In the genomic region with DNA sequence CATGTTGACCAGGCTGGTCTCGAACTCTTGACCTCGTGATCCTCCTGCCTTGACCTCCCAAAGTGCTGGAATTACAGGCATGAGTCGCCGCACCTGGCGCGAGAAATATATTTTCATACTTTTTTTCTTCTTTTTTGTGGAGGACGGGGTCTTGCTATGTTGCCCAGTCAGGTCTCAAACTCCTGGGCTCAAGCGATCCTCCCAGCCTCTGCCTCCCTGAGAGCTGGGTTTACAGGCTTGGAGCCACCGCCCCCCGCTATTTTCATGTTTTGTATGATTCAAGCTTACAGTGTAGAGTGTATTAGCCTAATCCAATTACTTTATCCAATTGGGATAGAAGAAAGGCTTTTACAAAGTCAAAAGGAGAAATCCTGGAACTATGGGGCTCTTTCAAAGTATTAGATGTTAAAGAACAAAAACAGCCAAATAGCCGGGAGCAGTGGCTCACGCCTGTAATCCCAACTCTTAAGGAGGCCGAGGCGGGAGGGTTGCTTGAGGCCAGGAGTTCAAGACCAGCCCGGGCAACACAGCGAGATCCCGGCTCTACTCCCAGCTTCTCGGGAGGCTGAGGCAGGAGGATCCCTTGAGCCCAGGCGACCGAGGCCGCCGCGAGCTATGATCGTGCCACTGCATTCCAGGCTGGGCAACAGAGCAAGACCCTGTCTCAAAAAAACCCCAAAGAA, we compare ENCODE assay signal across 1 cellular context.
TF ChIP-seq lines count a peak whose summit lies in the region.

No MANE protein-coding gene starts in this region.

TF ChIP-seq in K562, 482 proteins besides CTCF, POLR2A, EP300 and RAD21:
- TF ChIP-seq, protein P1, sequence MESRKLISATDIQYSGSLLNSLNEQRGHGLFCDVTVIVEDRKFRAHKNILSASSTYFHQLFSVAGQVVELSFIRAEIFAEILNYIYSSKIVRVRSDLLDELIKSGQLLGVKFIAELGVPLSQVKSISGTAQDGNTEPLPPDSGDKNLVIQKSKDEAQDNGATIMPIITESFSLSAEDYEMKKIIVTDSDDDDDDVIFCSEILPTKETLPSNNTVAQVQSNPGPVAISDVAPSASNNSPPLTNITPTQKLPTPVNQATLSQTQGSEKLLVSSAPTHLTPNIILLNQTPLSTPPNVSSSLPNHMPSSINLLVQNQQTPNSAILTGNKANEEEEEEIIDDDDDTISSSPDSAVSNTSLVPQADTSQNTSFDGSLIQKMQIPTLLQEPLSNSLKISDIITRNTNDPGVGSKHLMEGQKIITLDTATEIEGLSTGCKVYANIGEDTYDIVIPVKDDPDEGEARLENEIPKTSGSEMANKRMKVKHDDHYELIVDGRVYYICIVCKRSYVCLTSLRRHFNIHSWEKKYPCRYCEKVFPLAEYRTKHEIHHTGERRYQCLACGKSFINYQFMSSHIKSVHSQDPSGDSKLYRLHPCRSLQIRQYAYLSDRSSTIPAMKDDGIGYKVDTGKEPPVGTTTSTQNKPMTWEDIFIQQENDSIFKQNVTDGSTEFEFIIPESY (CRISPR knock-in tag; IDR thresholded peaks at IDR 0.05) = peak; percentile 58; the same call in 1 of the 2 replicates
- TF ChIP-seq BCOR (IDR thresholded peaks at IDR 0.05) = peak; percentile 66; the same call in 1 of the 2 replicates
- peak; percentile 21 for TF ChIP-seq POLR2B (IDR thresholded peaks at IDR 0.05; ENCODE audit: low read depth, partially characterized antibody)
- TF ChIP-seq RBM25 (IDR thresholded peaks at IDR 0.05; ENCODE audit: low read depth, low read length, severe bottlenecking) = peak; percentile 33
- no peak for TF ChIP-seq ZNF507 (tag; conservative IDR thresholded peaks at IDR 0.05)
- no peak for TF ChIP-seq ATF6 (CRISPR knock-in tag; IDR thresholded peaks at IDR 0.05)
- TF ChIP-seq HLTF (IDR thresholded peaks at IDR 0.05) = no peak
- no peak for TF ChIP-seq BDP1 (IDR thresholded peaks at IDR 0.05; ENCODE audit: insufficient read depth, insufficient read length)
- TF ChIP-seq TEAD1 (CRISPR knock-in tag; IDR thresholded peaks at IDR 0.05) = no peak
- TF ChIP-seq HEY1 (CRISPR knock-in tag; IDR thresholded peaks at IDR 0.05; ENCODE audit: borderline replicate concordance) = no peak
- TF ChIP-seq ADNP (tag; IDR thresholded peaks at IDR 0.05) = 0 out of 2 replicates have a peak, but pooled peaks have one; percentile 15
- 0 out of 2 replicates have a peak, but pooled peaks have one; percentile 14 for TF ChIP-seq ZNF431 (CRISPR knock-in tag; IDR thresholded peaks at IDR 0.05)
- peak; percentile 92 for TF ChIP-seq ZNF121 (CRISPR knock-in tag; conservative IDR thresholded peaks at IDR 0.05)
- TF ChIP-seq, protein P2, sequence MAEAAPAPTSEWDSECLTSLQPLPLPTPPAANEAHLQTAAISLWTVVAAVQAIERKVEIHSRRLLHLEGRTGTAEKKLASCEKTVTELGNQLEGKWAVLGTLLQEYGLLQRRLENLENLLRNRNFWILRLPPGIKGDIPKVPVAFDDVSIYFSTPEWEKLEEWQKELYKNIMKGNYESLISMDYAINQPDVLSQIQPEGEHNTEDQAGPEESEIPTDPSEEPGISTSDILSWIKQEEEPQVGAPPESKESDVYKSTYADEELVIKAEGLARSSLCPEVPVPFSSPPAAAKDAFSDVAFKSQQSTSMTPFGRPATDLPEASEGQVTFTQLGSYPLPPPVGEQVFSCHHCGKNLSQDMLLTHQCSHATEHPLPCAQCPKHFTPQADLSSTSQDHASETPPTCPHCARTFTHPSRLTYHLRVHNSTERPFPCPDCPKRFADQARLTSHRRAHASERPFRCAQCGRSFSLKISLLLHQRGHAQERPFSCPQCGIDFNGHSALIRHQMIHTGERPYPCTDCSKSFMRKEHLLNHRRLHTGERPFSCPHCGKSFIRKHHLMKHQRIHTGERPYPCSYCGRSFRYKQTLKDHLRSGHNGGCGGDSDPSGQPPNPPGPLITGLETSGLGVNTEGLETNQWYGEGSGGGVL (CRISPR knock-in tag; IDR thresholded peaks at IDR 0.05) = no peak
